In genomic region chr4:25525896-25526295, GRCh38 we compare ENCODE assay signal across 34 cellular contexts.
"Had no signal": no experiment of that assay in that cellular context is flagged by ENCODE, and none has a peak within 500 bp of the region (broad histone marks: within the 10 kb centered on the region; RNA-seq: fewer than 3 reads in every experiment).

No MANE protein-coding gene starts in this region.

- H3K27ac ChIP-seq: KMS-11 had no signal

- H3K4me3 ChIP-seq: MG63 had no signal

- DNase-seq: Karpas-422, Kasumi-1, MG63, MM.1S, MV-4-11, NCI-H1048, NCI-H1092, NCI-H1092 treated with DMSO at 0.1 percent for 48 hours, NCI-H1105, NCI-H1105 treated with DMSO at 0.1 percent for 48 hours, NCI-H1417, NCI-H1417 treated with DMSO at 0.1 percent for 48 hours, NCI-H1436, NCI-H1436 treated with DMSO at 0.1 percent for 48 hours, NCI-H146, NCI-H1694, NCI-H1694 treated with DMSO at 0.1 percent for 48 hours, NCI-H187, NCI-H187 treated with DMSO at 0.1 percent for 48 hours, NCI-H1930, NCI-H2029, NCI-H2029 treated with DMSO at 0.1 percent for 48 hours, NCI-H2081, NCI-H2081 treated with DMSO at 0.1 percent for 48 hours, NCI-H2107, NCI-H2171, NCI-H2171 treated with DMSO at 0.1 percent for 48 hours, NCI-H2227 treated with DMSO at 0.1 percent for 48 hours, NCI-H226, NCI-H345, NCI-H446, NCI-H446 treated with DMSO at 0.1 percent for 48 hours, NCI-H510A had no signal

- H3K36me3 ChIP-seq: MG63 had no signal

- H3K27me3 ChIP-seq: MG63 had no signal

- H3K9me3 ChIP-seq: MG63 had no signal

- H3K4me2 ChIP-seq: KMS-11 had no signal

- H3K9ac ChIP-seq: KMS-11 had no signal
